ENCODE assay signal across 9 cellular contexts in genomic region chrX:101057095-101057714, GRCh38. TPM values are rescaled to one million over a fixed set of nuclear protein-coding genes. Genes with fewer than 3 reads are reported as not detected.
DNase-seq lines count a peak whose midpoint lies in the region; ATAC-seq and TF ChIP-seq lines count a peak whose summit lies in the region.
"Had no signal": no experiment of that assay in that cellular context is flagged by ENCODE, and none has a peak within 500 bp of the region (broad histone marks: within the 10 kb centered on the region; RNA-seq: fewer than 3 reads in every experiment).

No MANE protein-coding gene starts in this region.

- peak overlapping the region; percentile 91 for H3K27ac Mint-ChIP-seq in HFFc6

- no peak overlapping the region for H4K91ac ChIP-seq in neuronal stem cell (ENCODE audit: low read depth, low read length, poor library complexity)

- no peaks in the 10 kb centered on the region for H3K27me3 Mint-ChIP-seq in HFFc6 (ENCODE audit: insufficient read depth)
- H3K27me3 Mint-ChIP-seq: IgD-negative memory B cell had no signal

- no peak overlapping the region for H3K4ac ChIP-seq in neuronal stem cell (ENCODE audit: low read length)

- no peaks in the 10 kb centered on the region for H3K36me3 Mint-ChIP-seq in HFFc6 (ENCODE audit: low read depth)
- H3K36me3 Mint-ChIP-seq: IgD-negative memory B cell had no signal

- H3K79me1 ChIP-seq in neuronal stem cell (ENCODE audit: low read depth, low read length), result no peaks in the 10 kb centered on the region

- H3K4me1 ChIP-seq in neuronal stem cell (ENCODE audit: control insufficient read depth in 2 of 2, insufficient read depth in 1 of 2, low read depth in 1 of 2, low read length in 2 of 2) (no peaks in the 10 kb centered on the region), right lobe of liver (no peaks in the 10 kb centered on the region)

- peak overlapping the region; percentile 52 for H3K4me3 Mint-ChIP-seq in HFFc6

- H3K4me3 ChIP-seq in fibroblast of pulmonary artery (replicated peaks; ENCODE audit: low read depth, low read length) (no peak overlapping the region), neuronal stem cell (ENCODE audit: low read length in 2 of 2) (no peak overlapping the region), right lobe of liver (no peak overlapping the region)

- intact Hi-C loops in right lobe of liver (cut with DNase I), result no loop called here

- no CpG with 5 or more reads among the region's 3 CpGs for WGBS in neuronal stem cell (ENCODE audit: extremely low coverage in 2 of 2, insufficient read length in 2 of 2, insufficient replicate concordance in 1 of 2), 2 donors
- 33% methylated on average over 1 of the region's 3 CpGs for WGBS in right lobe of liver (ENCODE audit: insufficient coverage, low coverage, low lambda C conversion rate, missing lambda C conversion rate)

- H2AFZ ChIP-seq in neuronal stem cell (ENCODE audit: low read length), result no peak overlapping the region

- H3K36me3 ChIP-seq in neuronal stem cell (replicated peaks in 1 of 2; ENCODE audit: control insufficient read depth in 2 of 2, insufficient read depth in 2 of 2, low read length in 2 of 2) (no peaks in the 10 kb centered on the region), right lobe of liver (no peaks in the 10 kb centered on the region)

- H3K9ac ChIP-seq in neuronal stem cell (ENCODE audit: low read depth, low read length, poor library complexity), result no peak overlapping the region

- TF ChIP-seq CTCF in HFFc6 (IDR thresholded peaks at IDR 0.05) (no peak), fibroblast of pulmonary artery (IDR thresholded peaks at IDR 0.05; ENCODE audit: low read length, missing control alignments) (no peak), right lobe of liver (IDR thresholded peaks at IDR 0.05) (no peak)

- no peak overlapping the region for H3K27ac ChIP-seq in neuronal stem cell (replicated peaks; ENCODE audit: low read length)
- no peak overlapping the region for H3K27ac ChIP-seq in right lobe of liver

- peak; percentile 94 for ATAC-seq in GM18505 (IDR thresholded peaks at IDR 0.05; ENCODE audit: unreplicated experiment)
- no peak for ATAC-seq in right lobe of liver

- no peaks in the 10 kb centered on the region for H3K9me3 ChIP-seq in neuronal stem cell (replicated peaks in 1 of 2; ENCODE audit: control insufficient read depth in 2 of 2, insufficient read depth in 1 of 2, low read depth in 1 of 2, low read length in 2 of 2)
- H3K9me3 ChIP-seq in right lobe of liver, result no peaks in the 10 kb centered on the region

- H3K27me3 ChIP-seq in neuronal stem cell (ENCODE audit: control insufficient read depth in 3 of 3, insufficient read depth in 3 of 3, low read depth in 1 of 3, low read length in 3 of 3) (no peaks in the 10 kb centered on the region), right lobe of liver (no peaks in the 10 kb centered on the region)

- H2BK120ac ChIP-seq in neuronal stem cell (ENCODE audit: low read depth, low read length), result no peak overlapping the region

- no peak overlapping the region for H3K14ac ChIP-seq in neuronal stem cell (ENCODE audit: low read length)

- H3K9me3 Mint-ChIP-seq in HFFc6, result 0 out of 2 replicates have a peak, but pooled peaks cover 5% of the 10 kb centered on the region
- H3K9me3 Mint-ChIP-seq: IgD-negative memory B cell had no signal

- H2BK12ac ChIP-seq in neuronal stem cell (ENCODE audit: low read length), result no peak overlapping the region

- H3K23ac ChIP-seq in neuronal stem cell (ENCODE audit: low read depth, low read length, poor library complexity), result no peak overlapping the region

- no peak overlapping the region for H2BK5ac ChIP-seq in neuronal stem cell (ENCODE audit: low read length)

- no peak overlapping the region for H3K18ac ChIP-seq in neuronal stem cell (ENCODE audit: low read length)

- H2BK15ac ChIP-seq in neuronal stem cell (ENCODE audit: low read length), result no peak overlapping the region

- peaks cover 23% of the 10 kb centered on the region for H3K4me1 Mint-ChIP-seq in HFFc6 (ENCODE audit: low read depth)

- H3K4me2 ChIP-seq in neuronal stem cell (ENCODE audit: insufficient read depth, low read length, poor library complexity, severe bottlenecking), result no peak overlapping the region

- no peak overlapping the region for H2AK5ac ChIP-seq in neuronal stem cell (ENCODE audit: low read depth, low read length)

- DNase-seq in HFFc6, result peak; percentile 58
- DNase-seq in NAMALWA (ENCODE audit: low spot score), result peak; percentile 2
- peak; percentile 75 for DNase-seq in fibroblast of pulmonary artery (ENCODE audit: low read depth)
- no peak for DNase-seq in neuronal stem cell (ENCODE audit: low spot score)
- no peak for DNase-seq in right lobe of liver
- no peak for DNase-seq in NCI-H1048 (lab: John Stamatoyannopoulos, UW)
- no peak for DNase-seq in NCI-H2029 (lab: John Stamatoyannopoulos, UW)

- no peak for TF ChIP-seq POLR2A in GM18505 (IDR thresholded peaks at IDR 0.05; ENCODE audit: borderline replicate concordance, extremely low read depth, insufficient read depth, insufficient read length)
- TF ChIP-seq POLR2A in right lobe of liver (IDR thresholded peaks at IDR 0.05), result no peak

- H4K8ac ChIP-seq in neuronal stem cell (ENCODE audit: low read depth, low read length), result no peak overlapping the region

RNA-seq across cellular contexts. Expression of gene TRMT2B, which starts 5.3 kb away (rescaled TPM):
- total RNA-seq in HFFc6 (2021; fragmentation: NEBNext Ultra II Directional; extraction: Animal tissue kit (Norgen Biotek cat#: 25700)), result 10 to 100 TPM; 14.5 to 16.2 (median 15.7) TPM
- polyA plus RNA-seq in neuronal stem cell (2013, experiment 1 of 2), result 5.8 TPM
- polyA plus RNA-seq in neuronal stem cell (2013, experiment 2 of 2), result 6.0 TPM
- total RNA-seq in right lobe of liver, result 10 to 100 TPM in 1 of 6 experiments, 1 to 10 TPM in 5; 5.3 to 11.5 (median 7.5) TPM

RNA-seq across cellular contexts. Expression of gene TMEM35A, which starts 21.5 kb away (rescaled TPM):
- total RNA-seq in HFFc6 (2021; fragmentation: NEBNext Ultra II Directional; extraction: Animal tissue kit (Norgen Biotek cat#: 25700)), result 1 to 10 TPM; 2.3 to 4.5 (median 3.8) TPM
- 13.2 TPM for polyA plus RNA-seq in neuronal stem cell (2013, experiment 1 of 2)
- polyA plus RNA-seq in neuronal stem cell (2013, experiment 2 of 2), result 14.1 TPM
- not detected for total RNA-seq in right lobe of liver
- polyA plus RNA-seq: IgD-negative memory B cell had no signal

RNA-seq across cellular contexts. Expression of gene CENPI, which starts 40.8 kb away (rescaled TPM):
- 10 to 100 TPM in 5 of 6 experiments, 1 to 10 TPM in 1; 6.7 to 15.7 (median 14.3) TPM for total RNA-seq in HFFc6 (2021; fragmentation: NEBNext Ultra II Directional; extraction: Animal tissue kit (Norgen Biotek cat#: 25700))
- polyA plus RNA-seq in neuronal stem cell (2013, experiment 1 of 2), result 12.5 TPM
- polyA plus RNA-seq in neuronal stem cell (2013, experiment 2 of 2), result 13.4 TPM
- 1 to 10 TPM in 1 of 6 experiments, under 1 TPM in 5; 0.13 to 1.3 (median 0.54) TPM for total RNA-seq in right lobe of liver

Comparison
In these comparisons a context has a peak if more than half of its experiments do, and no peak if none do; other contexts are left out.
1. DNase-seq: peak in HFFc6 (single experiment), NAMALWA (single experiment) and fibroblast of pulmonary artery (single experiment); none in neuronal stem cell (single experiment), right lobe of liver (0 of 3), NCI-H1048 (single experiment) and NCI-H2029 (single experiment).